8 cellular contexts compared by ENCODE assay signal in the genomic region with DNA sequence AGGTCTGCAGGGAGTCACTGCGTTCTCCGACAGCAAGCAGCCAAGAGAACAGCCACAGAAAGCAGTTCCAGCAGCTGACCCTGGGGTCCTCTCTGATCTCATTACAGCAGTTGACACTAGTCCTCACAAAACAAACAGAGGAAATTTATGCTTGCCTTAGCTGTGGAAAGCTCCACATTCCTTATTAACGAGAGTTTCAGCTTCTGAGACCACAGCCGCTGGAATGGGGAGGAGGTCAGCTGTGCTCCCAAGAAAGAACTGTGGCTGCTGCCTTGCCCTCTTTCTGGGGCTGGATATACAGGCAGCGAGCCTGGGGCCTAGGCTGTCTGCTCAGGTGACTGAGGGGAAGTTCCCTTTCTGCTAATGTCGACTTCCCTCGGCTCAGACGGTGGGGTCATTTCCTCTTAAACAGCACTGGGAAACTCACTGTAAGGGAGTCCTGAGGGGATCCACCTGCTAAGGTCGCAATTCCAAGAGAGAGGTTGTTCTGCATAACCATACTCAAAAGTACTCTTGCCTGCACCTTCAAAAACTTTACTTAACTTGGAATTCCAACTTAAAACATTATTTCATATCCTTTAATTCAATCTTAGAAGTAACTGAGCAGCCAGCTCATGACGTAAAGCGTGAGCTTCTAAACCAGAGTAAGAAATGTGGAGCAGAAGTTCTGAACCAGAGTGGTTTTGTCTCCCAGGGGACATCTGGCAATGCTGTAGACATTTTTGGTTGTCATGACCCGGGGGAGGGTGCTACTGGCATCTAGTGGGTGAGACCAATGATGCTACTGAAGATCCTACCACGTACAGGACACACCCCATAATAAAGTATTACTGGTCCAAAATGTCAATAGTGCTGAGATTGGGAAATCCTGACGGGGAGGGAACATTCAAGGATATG.
A peak's percentile ranks its signal among the peaks of the same experiment; 100 is the strongest.
DNase-seq lines count a peak whose midpoint lies in the region; ATAC-seq and TF ChIP-seq lines count a peak whose summit lies in the region.

No MANE protein-coding gene starts in this region.

- peak; percentile 67 for ATAC-seq in GM21619 (IDR thresholded peaks at IDR 0.05; ENCODE audit: unreplicated experiment)
- ATAC-seq in body of pancreas: no peak
- ATAC-seq in GM18520 (IDR thresholded peaks at IDR 0.05; ENCODE audit: unreplicated experiment): no peak

- H3K79me1 ChIP-seq in neuronal stem cell (ENCODE audit: low read depth, low read length): no peaks in the 10 kb centered on the region

- H4K8ac ChIP-seq in neuronal stem cell (ENCODE audit: low read depth, low read length): no peak overlapping the region

- no peak for TF ChIP-seq CTCF in body of pancreas (IDR thresholded peaks at IDR 0.05)

- H3K9ac ChIP-seq in neuronal stem cell (ENCODE audit: low read depth, low read length, poor library complexity): no peak overlapping the region

- peak overlapping the region; percentile 4 for H2BK15ac ChIP-seq in neuronal stem cell (ENCODE audit: low read length)

- DNase-seq in EL: peak; percentile 26
- peak; percentile 9 for DNase-seq in MG63
- peak in 2 of 4 donors; percentile 16 to 22 for DNase-seq in body of pancreas
- DNase-seq in neuronal stem cell (ENCODE audit: low spot score): peak; percentile 37
- DNase-seq in LoVo (ENCODE audit: low spot score): no peak
- no peak for DNase-seq in NCI-H128 (lab: John Stamatoyannopoulos, UW; ENCODE audit: unreplicated experiment)

- no peak overlapping the region for H3K4me2 ChIP-seq in neuronal stem cell (ENCODE audit: insufficient read depth, low read length, poor library complexity, severe bottlenecking)

- peaks cover 56% of the 10 kb centered on the region for H3K4me1 ChIP-seq in body of pancreas
- H3K4me1 ChIP-seq in neuronal stem cell (ENCODE audit: control insufficient read depth in 2 of 2, insufficient read depth in 1 of 2, low read depth in 1 of 2, low read length in 2 of 2): peaks cover 30 to 38% of the 10 kb centered on the region in 2 donors

- H2BK12ac ChIP-seq in neuronal stem cell (ENCODE audit: low read length): no peak overlapping the region

- intact Hi-C loops in body of pancreas (cut with DNase I): no loop called here

- H4K91ac ChIP-seq in neuronal stem cell (ENCODE audit: low read depth, low read length, poor library complexity): no peak overlapping the region

- H3K23ac ChIP-seq in neuronal stem cell (ENCODE audit: low read depth, low read length, poor library complexity): no peak overlapping the region

- H2AK5ac ChIP-seq in neuronal stem cell (ENCODE audit: low read depth, low read length): no peak overlapping the region

- H3K14ac ChIP-seq in neuronal stem cell (ENCODE audit: low read length): no peak overlapping the region

- H3K36me3 ChIP-seq in MG63: no peaks in the 10 kb centered on the region
- H3K36me3 ChIP-seq in body of pancreas (replicated peaks in 1 of 2; ENCODE audit: insufficient read depth in 1 of 2, low read depth in 2 of 2): no peaks in the 10 kb centered on the region
- no peaks in the 10 kb centered on the region for H3K36me3 ChIP-seq in neuronal stem cell (replicated peaks in 1 of 2; ENCODE audit: control insufficient read depth in 2 of 2, insufficient read depth in 2 of 2, low read length in 2 of 2)

- H3K9me3 ChIP-seq in MG63: no peaks in the 10 kb centered on the region
- no peaks in the 10 kb centered on the region for H3K9me3 ChIP-seq in body of pancreas
- no peaks in the 10 kb centered on the region for H3K9me3 ChIP-seq in neuronal stem cell (replicated peaks in 1 of 2; ENCODE audit: control insufficient read depth in 2 of 2, insufficient read depth in 1 of 2, low read depth in 1 of 2, low read length in 2 of 2)

- H3K27me3 ChIP-seq in MG63: no peaks in the 10 kb centered on the region
- no peaks in the 10 kb centered on the region for H3K27me3 ChIP-seq in body of pancreas
- no peaks in the 10 kb centered on the region for H3K27me3 ChIP-seq in neuronal stem cell (ENCODE audit: control insufficient read depth in 3 of 3, insufficient read depth in 3 of 3, low read depth in 1 of 3, low read length in 3 of 3)

- H3K27ac ChIP-seq in body of pancreas: peak overlapping the region; percentile 85 to 99 (median 96)
- H3K27ac ChIP-seq in neuronal stem cell (replicated peaks; ENCODE audit: low read length): peak overlapping the region; percentile 18

- TF ChIP-seq POLR2A in body of pancreas (IDR thresholded peaks at IDR 0.05): no peak

- 50 to 55% methylated on average over 14 of the region's 14 CpGs for WGBS in body of pancreas, 2 donors
- WGBS in neuronal stem cell (ENCODE audit: extremely low coverage in 2 of 2, insufficient read length in 2 of 2, insufficient replicate concordance in 1 of 2), 2 donors: no CpG with 5 or more reads among the region's 14 CpGs

- peak overlapping the region; percentile 46 for H3K18ac ChIP-seq in neuronal stem cell (ENCODE audit: low read length)

- H2BK120ac ChIP-seq in neuronal stem cell (ENCODE audit: low read depth, low read length): no peak overlapping the region

- peak overlapping the region; percentile 32 for H2AFZ ChIP-seq in neuronal stem cell (ENCODE audit: low read length)

- H3K4me3 ChIP-seq in MG63 (no peak overlapping the region), body of pancreas (no peak overlapping the region), neuronal stem cell (ENCODE audit: low read length in 2 of 2) (peak overlapping the region in 1 of 2 donors; percentile 0)

- H3K4ac ChIP-seq in neuronal stem cell (ENCODE audit: low read length): no peak overlapping the region

- no peak overlapping the region for H2BK5ac ChIP-seq in neuronal stem cell (ENCODE audit: low read length)

Comparison
In these comparisons a context has a peak if more than half of its experiments do, and no peak if none do; other contexts are left out.
1. DNase-seq: peak in EL (single experiment), MG63 (single experiment) and neuronal stem cell (single experiment); none in LoVo (single experiment) and NCI-H128 (single experiment).